27 cellular contexts compared by ENCODE assay signal in genomic region chr2:142220239-142220638, GRCh38.
"Had no signal": no experiment of that assay in that cellular context is flagged by ENCODE, and none has a peak within 500 bp of the region (broad histone marks: within the 10 kb centered on the region; RNA-seq: fewer than 3 reads in every experiment).

No MANE protein-coding gene starts in this region.

- H3K27me3 ChIP-seq: cardiac muscle cell, colonic mucosa, Peyer's patch, SJCRH30 had no signal

- H3K9me3 Mint-ChIP-seq: activated B cell treated with CpG ODN at 0.5 μM for 24 hours had no signal

- H3K4me3 ChIP-seq: cardiac muscle cell, colonic mucosa, Peyer's patch, SJCRH30 had no signal

- H3K27ac ChIP-seq: cardiac muscle cell, colonic mucosa, Peyer's patch, RWPE1, SJCRH30 had no signal

- H3K4me3 Mint-ChIP-seq: activated B cell treated with CpG ODN at 0.5 μM for 24 hours; activated CD4-positive, alpha-beta T cell treated with anti-CD3 and anti-CD28 coated beads, Interleukin-2, amount 10 ng/mL, durations not matched to agents 24 days and 14 days; activated naive CD4-positive, alpha-beta T cell treated with anti-CD3 and anti-CD28 coated beads for 36 hours; activated naive CD8-positive, alpha-beta T cell; activated T-helper 17 cell treated with anti-CD3 and anti-CD28 coated beads, Interleukin-2, amount 50 U/mL, for 72 hours; brain; T-helper 17 cell had no signal

- H3K36me3 ChIP-seq: cardiac muscle cell, colonic mucosa, Peyer's patch, SJCRH30 had no signal

- H3K27ac Mint-ChIP-seq: activated B cell treated with CpG ODN at 0.5 μM for 24 hours; activated CD4-positive, alpha-beta T cell treated with anti-CD3 and anti-CD28 coated beads, Interleukin-2, amount 10 ng/mL, durations not matched to agents 24 days and 14 days; activated naive CD4-positive, alpha-beta T cell treated with anti-CD3 and anti-CD28 coated beads for 36 hours; activated naive CD8-positive, alpha-beta T cell; activated T-helper 17 cell treated with anti-CD3 and anti-CD28 coated beads, Interleukin-2, amount 50 U/mL, for 72 hours; brain; T-helper 17 cell had no signal

- H3K4me1 Mint-ChIP-seq: activated B cell treated with CpG ODN at 0.5 μM for 24 hours; activated CD4-positive, alpha-beta T cell treated with anti-CD3 and anti-CD28 coated beads, Interleukin-2, amount 10 ng/mL, durations not matched to agents 24 days and 14 days; activated T-helper 17 cell treated with anti-CD3 and anti-CD28 coated beads, Interleukin-2, amount 50 U/mL, for 72 hours; T-helper 17 cell had no signal

- H3K36me3 Mint-ChIP-seq: activated naive CD8-positive, alpha-beta T cell; brain had no signal

- DNase-seq: activated B cell treated with CpG ODN at 0.5 μM for 24 hours; activated CD4-positive, alpha-beta T cell treated with anti-CD3 and anti-CD28 coated beads for 1 hour; activated CD4-positive, alpha-beta T cell treated with anti-CD3 and anti-CD28 coated beads, Interleukin-2, amount 10 ng/mL, durations not matched to agents 24 days and 14 days; activated CD4-positive, alpha-beta T cell treated with anti-CD3 and anti-CD28 coated beads, Interleukin-2, amount 50 U/mL, for 48 hours; activated CD8-positive, alpha-beta memory T cell treated with anti-CD3 and anti-CD28 coated beads for 24 hours; activated gamma-delta T cell; activated naive CD4-positive, alpha-beta T cell treated with anti-CD3 and anti-CD28 coated beads for 36 hours; activated T-cell treated with anti-CD3 and anti-CD28 coated beads, Interleukin-2, amount 50 U/mL, for 48 hours; colonic mucosa; Karpas-422; NCI-H1436 treated with DMSO at 0.1 percent for 48 hours; NCI-H187; NCI-H2081 treated with DMSO at 0.1 percent for 48 hours; NCI-H226; NCI-H510A; NCI-H526 treated with DMSO at 0.1 percent for 48 hours; NK-92 treated with Interleukin-12 subunit alpha and Interleukin-12 subunit beta, amount 100 ng/mL, for 24 hours; Peyer's patch; Right ventricle myocardium superior; T-helper 17 cell; T-helper 9 cell had no signal

- H3K4me1 ChIP-seq: colonic mucosa, Peyer's patch, SJCRH30 had no signal

- H3K9me3 ChIP-seq: colonic mucosa, Peyer's patch, SJCRH30 had no signal

- H3K27me3 Mint-ChIP-seq: activated B cell treated with CpG ODN at 0.5 μM for 24 hours; activated CD4-positive, alpha-beta T cell treated with anti-CD3 and anti-CD28 coated beads, Interleukin-2, amount 10 ng/mL, durations not matched to agents 24 days and 14 days; activated naive CD8-positive, alpha-beta T cell; activated T-helper 17 cell treated with anti-CD3 and anti-CD28 coated beads, Interleukin-2, amount 50 U/mL, for 72 hours; brain; T-helper 17 cell had no signal
